ENCODE assay signal across 20 cellular contexts in the genomic region with DNA sequence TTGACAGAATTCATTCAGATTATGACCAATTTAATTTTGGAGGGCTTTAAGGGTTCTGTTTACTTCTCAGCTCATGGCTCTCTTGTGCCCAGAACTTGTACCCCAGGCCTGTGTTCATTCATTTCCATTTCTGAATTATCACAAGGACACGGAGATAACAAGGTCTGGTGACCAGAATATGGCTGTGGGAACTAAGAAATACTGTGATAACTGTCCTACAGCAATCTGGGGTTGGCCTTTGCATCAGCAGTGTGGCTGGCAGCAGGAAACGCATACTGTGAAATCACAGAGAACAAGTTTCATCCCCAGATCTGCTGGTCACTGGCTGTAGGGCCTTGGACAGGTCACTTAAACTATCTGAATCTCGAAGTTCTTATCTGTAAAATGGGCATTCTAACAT. TPM values are rescaled to one million over a fixed set of nuclear protein-coding genes. Genes with fewer than 3 reads are reported as not detected.
A peak's percentile ranks its signal among the peaks of the same experiment; 100 is the strongest.
DNase-seq lines count a peak whose midpoint lies in the region; ATAC-seq, FAIRE-seq and TF ChIP-seq lines count a peak whose summit lies in the region.
"Had no signal": no experiment of that assay in that cellular context is flagged by ENCODE, and none has a peak within 500 bp of the region (broad histone marks: within the 10 kb centered on the region; RNA-seq: fewer than 3 reads in every experiment).

No MANE protein-coding gene starts in this region.

- H3K9me3 ChIP-seq in A549 (no peaks in the 10 kb centered on the region), endodermal cell (ENCODE audit: control insufficient read depth, low read length) (no peaks in the 10 kb centered on the region), neuronal stem cell (replicated peaks in 1 of 2; ENCODE audit: control insufficient read depth in 2 of 2, insufficient read depth in 1 of 2, low read depth in 1 of 2, low read length in 2 of 2) (no peaks in the 10 kb centered on the region)

- no peak overlapping the region for H3K27ac Mint-ChIP-seq in endodermal cell
- no peak overlapping the region for H3K27ac Mint-ChIP-seq in naive thymus-derived CD8-positive, alpha-beta T cell
- H3K27ac Mint-ChIP-seq: CD4-positive, alpha-beta T cell; GM23338 had no signal

- H3K14ac ChIP-seq in neuronal stem cell (ENCODE audit: low read length): no peak overlapping the region

- no peaks in the 10 kb centered on the region for H3K36me3 Mint-ChIP-seq in endodermal cell (ENCODE audit: low read depth)
- H3K36me3 Mint-ChIP-seq in naive thymus-derived CD8-positive, alpha-beta T cell: no peaks in the 10 kb centered on the region

- H3K9me3 Mint-ChIP-seq in endodermal cell: no peaks in the 10 kb centered on the region
- H3K9me3 Mint-ChIP-seq in naive thymus-derived CD8-positive, alpha-beta T cell: no peaks in the 10 kb centered on the region
- H3K9me3 Mint-ChIP-seq: CD4-positive, alpha-beta T cell; GM23338 had no signal

- no peak overlapping the region for H4K91ac ChIP-seq in neuronal stem cell (ENCODE audit: low read depth, low read length, poor library complexity)

- H3K18ac ChIP-seq in neuronal stem cell (ENCODE audit: low read length) (peak overlapping the region; percentile 22), mesendoderm (ENCODE audit: low read length) (no peak overlapping the region)

- CTCF ChIA-PET in A549 (lab: Yijun Ruan, JAX): interaction anchor here (0.8 to 2.3 kb wide), 8 partner anchors 9 to 218 kb away, joined by 3 to 8 read pairs (median 4); no protein-coding TSS in a partner anchor

- no peaks in the 10 kb centered on the region for H3K27me3 ChIP-seq in endodermal cell (ENCODE audit: control insufficient read depth, insufficient read depth, low read length, poor library complexity, severe bottlenecking)
- H3K27me3 ChIP-seq in neuronal stem cell (ENCODE audit: control insufficient read depth in 3 of 3, insufficient read depth in 3 of 3, low read depth in 1 of 3, low read length in 3 of 3): no peaks in the 10 kb centered on the region
- H3K27me3 ChIP-seq in mesendoderm (ENCODE audit: insufficient read depth, low read length, poor library complexity): no peaks in the 10 kb centered on the region

- no peaks in the 10 kb centered on the region for H3K27me3 Mint-ChIP-seq in endodermal cell (ENCODE audit: insufficient read depth)
- H3K27me3 Mint-ChIP-seq in naive thymus-derived CD8-positive, alpha-beta T cell: peaks cover 0 to 6% (median 0%) of the 10 kb centered on the region in 5 donors

- no peak overlapping the region for H4K8ac ChIP-seq in neuronal stem cell (ENCODE audit: low read depth, low read length)
- H4K8ac ChIP-seq in mesendoderm (ENCODE audit: low read depth, low read length): no peak overlapping the region

- H2AK5ac ChIP-seq in neuronal stem cell (ENCODE audit: low read depth, low read length) (no peak overlapping the region), mesendoderm (ENCODE audit: low read length) (no peak overlapping the region)

- intact Hi-C loops in left ventricle myocardium superior (cut with micrococcal nuclease): no loop called here

- peaks cover 39% of the 10 kb centered on the region for H3K4me1 Mint-ChIP-seq in endodermal cell
- no peaks in the 10 kb centered on the region for H3K4me1 Mint-ChIP-seq in naive thymus-derived CD8-positive, alpha-beta T cell

- WGBS in A549 (ENCODE audit: missing lambda C conversion rate): 59% methylated on average over 3 of the region's 3 CpGs
- WGBS in endodermal cell (ENCODE audit: insufficient coverage in 1 of 2, insufficient read length in 1 of 2), 2 experiments: 79 to 96% methylated on average over 2 to 3 of the region's 3 CpGs
- no CpG with 5 or more reads among the region's 3 CpGs for WGBS in neuronal stem cell (ENCODE audit: extremely low coverage in 2 of 2, insufficient read length in 2 of 2, insufficient replicate concordance in 1 of 2), 2 donors
- WGBS in mesendoderm (ENCODE audit: extremely low coverage, insufficient coverage, low lambda C conversion rate): no CpG with 5 or more reads among the region's 3 CpGs

- TF ChIP-seq CTCF in A549 (IDR thresholded peaks at IDR 0.05): no peak
- no peak for TF ChIP-seq CTCF in endodermal cell (conservative IDR thresholded peaks at IDR 0.05)

- peak overlapping the region; percentile 5 for H2AFZ ChIP-seq in neuronal stem cell (ENCODE audit: low read length)
- H2AFZ ChIP-seq: GM23338 had no signal

- no peak overlapping the region for H3K27ac ChIP-seq in A549
- peak overlapping the region; percentile 3 for H3K27ac ChIP-seq in endodermal cell (ENCODE audit: low read depth, low read length)
- peak overlapping the region; percentile 71 for H3K27ac ChIP-seq in neuronal stem cell (replicated peaks; ENCODE audit: low read length)
- H3K27ac ChIP-seq in mesendoderm (ENCODE audit: low read depth, low read length): no peak overlapping the region

- H3K4me1 ChIP-seq in A549: peaks cover 8% of the 10 kb centered on the region; the same call in 1 of the 3 replicates
- peaks cover 16% of the 10 kb centered on the region for H3K4me1 ChIP-seq in endodermal cell (ENCODE audit: control insufficient read depth, insufficient read depth, low read length)
- H3K4me1 ChIP-seq in neuronal stem cell (ENCODE audit: control insufficient read depth in 2 of 2, insufficient read depth in 1 of 2, low read depth in 1 of 2, low read length in 2 of 2): peaks cover 13 to 33% of the 10 kb centered on the region in 2 donors
- H3K4me1 ChIP-seq in mesendoderm (ENCODE audit: control insufficient read depth, low read depth, low read length): no peaks in the 10 kb centered on the region

- POLR2A ChIA-PET in A549 (lab: Yijun Ruan, JAX): no interaction called here
- POLR2A ChIA-PET in naive thymus-derived CD8-positive, alpha-beta T cell (lab: Charles Lee): no interaction called here

- H3K4me3 Mint-ChIP-seq in endodermal cell: no peak overlapping the region
- no peak overlapping the region for H3K4me3 Mint-ChIP-seq in naive thymus-derived CD8-positive, alpha-beta T cell
- H3K4me3 Mint-ChIP-seq: CD4-positive, alpha-beta T cell; GM23338 had no signal

- no peak overlapping the region for H3K9ac ChIP-seq in endodermal cell (ENCODE audit: extremely low read depth, low read length, poor library complexity, severe bottlenecking)
- H3K9ac ChIP-seq in neuronal stem cell (ENCODE audit: low read depth, low read length, poor library complexity): no peak overlapping the region
- no peak overlapping the region for H3K9ac ChIP-seq in mesendoderm (ENCODE audit: low read length)

- H3K79me1 ChIP-seq in neuronal stem cell (ENCODE audit: low read depth, low read length) (no peaks in the 10 kb centered on the region), mesendoderm (ENCODE audit: low read length) (no peaks in the 10 kb centered on the region)

- H3K4ac ChIP-seq in neuronal stem cell (ENCODE audit: low read length) (no peak overlapping the region), mesendoderm (ENCODE audit: low read depth, low read length) (no peak overlapping the region)

- DNase-seq in A549 (ENCODE audit: low read depth in 1 of 2, low spot score in 1 of 2): no peak
- DNase-seq in endodermal cell: no peak
- DNase-seq in left ventricle myocardium superior: peak; percentile 44
- DNase-seq in neuronal stem cell (ENCODE audit: low spot score): no peak
- DNase-seq in NCI-H1105 treated with DMSO at 0.1 percent for 48 hours (lab: John Stamatoyannopoulos, UW): no peak
- DNase-seq in naive thymus-derived CD8-positive, alpha-beta T cell: no peak
- DNase-seq in mesendoderm: no peak
- DNase-seq: CD4-positive, alpha-beta T cell; DMS153; EL; NCI-H1105; NCI-H1694 treated with DMSO at 0.1 percent for 48 hours; NCI-H524; PC-3; RPMI8226 had no signal

- ATAC-seq in A549 (no peak), left ventricle myocardium superior (peak; percentile 86), GM18511 (IDR thresholded peaks at IDR 0.05; ENCODE audit: unreplicated experiment) (no peak)
- no peak for ATAC-seq in naive thymus-derived CD8-positive, alpha-beta T cell
- ATAC-seq: GM12878, GM23338, PC-3 had no signal

- TF ChIP-seq EP300 in A549 (IDR thresholded peaks at IDR 0.05): no peak

- H3K23ac ChIP-seq in neuronal stem cell (ENCODE audit: low read depth, low read length, poor library complexity) (no peak overlapping the region), mesendoderm (ENCODE audit: low read length) (no peak overlapping the region)

- H3K36me3 ChIP-seq in endodermal cell (ENCODE audit: control insufficient read depth, insufficient read depth, low read length) (no peaks in the 10 kb centered on the region), neuronal stem cell (replicated peaks in 1 of 2; ENCODE audit: control insufficient read depth in 2 of 2, insufficient read depth in 2 of 2, low read length in 2 of 2) (no peaks in the 10 kb centered on the region), mesendoderm (ENCODE audit: control insufficient read depth, insufficient read depth, low read length) (no peaks in the 10 kb centered on the region)

- H3K4me3 ChIP-seq in A549: no peak overlapping the region
- H3K4me3 ChIP-seq in endodermal cell (ENCODE audit: low read length): no peak overlapping the region
- H3K4me3 ChIP-seq in neuronal stem cell (ENCODE audit: low read length in 2 of 2): no peak overlapping the region
- no peak overlapping the region for H3K4me3 ChIP-seq in mesendoderm (ENCODE audit: low read length)
- H3K4me3 ChIP-seq: GM12878, GM23338 had no signal

- H4K5ac ChIP-seq in mesendoderm (ENCODE audit: low read length): no peak overlapping the region

- FAIRE-seq in A549 (lab: Jason Lieb, UNC): peak; percentile 32
- FAIRE-seq: A204.1, GM12878, GM19239 had no signal

- no peaks in the 10 kb centered on the region for H3K79me2 ChIP-seq in mesendoderm (ENCODE audit: control insufficient read depth, insufficient read depth, low read length)

- H2BK12ac ChIP-seq in neuronal stem cell (ENCODE audit: low read length): no peak overlapping the region

- H3K4me2 ChIP-seq in A549 (no peak overlapping the region), neuronal stem cell (ENCODE audit: insufficient read depth, low read length, poor library complexity, severe bottlenecking) (no peak overlapping the region), mesendoderm (ENCODE audit: low read length) (no peak overlapping the region)
- H3K4me2 ChIP-seq: GM23338 had no signal

- H2BK120ac ChIP-seq in neuronal stem cell (ENCODE audit: low read depth, low read length) (no peak overlapping the region), mesendoderm (ENCODE audit: low read depth, low read length) (no peak overlapping the region)

- no peak overlapping the region for H2BK15ac ChIP-seq in neuronal stem cell (ENCODE audit: low read length)
- no peak overlapping the region for H2BK15ac ChIP-seq in mesendoderm (replicated peaks; ENCODE audit: low read depth)

- H2BK5ac ChIP-seq in neuronal stem cell (ENCODE audit: low read length) (no peak overlapping the region), mesendoderm (ENCODE audit: low read length) (no peak overlapping the region)

- no peak for TF ChIP-seq RAD21 in A549 (conservative IDR thresholded peaks at IDR 0.05 in 1 of 2, IDR thresholded peaks at IDR 0.05 in 1 of 2)

- no peak for TF ChIP-seq POLR2A in A549 (IDR thresholded peaks at IDR 0.05; ENCODE audit: low read length)

- H3K56ac ChIP-seq in mesendoderm (ENCODE audit: low read length): no peak overlapping the region

RNA-seq across cellular contexts. Expression of a gene that starts 41.8 kb away (rescaled TPM):
- polyA plus RNA-seq in A549 (2011; rRNA removed): 777 and 894 TPM in 2 replicates
- polyA plus RNA-seq in A549 (2012; cell fraction: cytosol; rRNA removed): 824 and 915 TPM in 2 replicates
- 678 and 876 TPM in 2 replicates for polyA plus RNA-seq in A549 (2012; cell fraction: nucleus; rRNA removed)
- 954 to 1,229 TPM (median 1,043 TPM) in 3 replicates for polyA plus RNA-seq in A549 (2017; fragmentation: RNase III; extraction: RNeasy Plus Mini Kit Qiagen cat#74134 plus additional on column Dnase treatment)
- 537 and 670 TPM in 2 replicates for polyA minus RNA-seq in A549 (2011; rRNA and poly(A)+ RNA removed)
- 100 to 1,000 TPM; 245 to 363 TPM for total RNA-seq in endodermal cell
- polyA plus RNA-seq in endodermal cell (2013, experiment 1 of 2): 264 TPM
- polyA plus RNA-seq in endodermal cell (2013, experiment 2 of 2): 314 TPM
- 14,056 TPM for total RNA-seq in left ventricle myocardium superior
- polyA plus RNA-seq in neuronal stem cell (2013, experiment 1 of 2): 1,430 TPM
- polyA plus RNA-seq in neuronal stem cell (2013, experiment 2 of 2): 1,425 TPM
- total RNA-seq in naive thymus-derived CD8-positive, alpha-beta T cell: 10 to 100 TPM; 20.6 to 21.2 TPM
- polyA plus RNA-seq in naive thymus-derived CD8-positive, alpha-beta T cell: 1 to 10 TPM; 5.1 to 6.0 (median 5.4) TPM
- 419 TPM for polyA plus RNA-seq in mesendoderm (2013, experiment 1 of 2)
- polyA plus RNA-seq in mesendoderm (2013, experiment 2 of 2): 425 TPM

Comparison
In these comparisons a context has a peak if more than half of its experiments do, and no peak if none do; other contexts are left out.
1. H3K27ac ChIP-seq: peak in endodermal cell (single experiment) and neuronal stem cell (single experiment); none in A549 (0 of 2) and mesendoderm (single experiment).
2. RNA of a gene that starts 41.8 kb away (total RNA-seq): 14,056 TPM in left ventricle myocardium superior (single experiment); 245 to 363 TPM in endodermal cell and 20.6 to 21.2 TPM in naive thymus-derived CD8-positive, alpha-beta T cell; every median in the first group is over 10 times any median in the second.